In the genomic region with DNA sequence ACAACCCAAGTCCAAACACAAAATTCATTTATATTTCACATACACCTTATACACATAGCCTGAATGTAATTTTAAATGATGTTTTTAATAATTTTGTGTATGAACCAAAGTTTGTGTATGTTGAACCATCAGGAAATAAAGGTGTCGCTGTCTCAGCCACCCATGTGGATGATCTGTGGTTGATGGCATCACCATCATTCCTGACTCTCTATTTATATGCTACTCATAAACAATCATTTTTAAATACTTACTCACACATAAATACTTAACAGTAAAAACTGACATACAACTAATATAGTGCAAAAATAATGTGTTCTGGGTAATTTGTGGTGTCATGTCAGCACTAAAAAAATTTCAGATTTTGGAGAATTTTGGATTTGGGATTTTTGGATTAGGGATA, we compare ENCODE assay signal across 17 cellular contexts.
"Had no signal": no experiment of that assay in that cellular context is flagged by ENCODE, and none has a peak within 500 bp of the region (broad histone marks: within the 10 kb centered on the region; RNA-seq: fewer than 3 reads in every experiment).

No MANE protein-coding gene starts in this region.

- H3K4me3 ChIP-seq: body of pancreas, coronary artery, gastroesophageal sphincter, heart right ventricle, left lung, right atrium auricular region, transverse colon had no signal

- H3K27ac Mint-ChIP-seq: activated CD4-positive, alpha-beta T cell treated with anti-CD3 and anti-CD28 coated beads, Interleukin-2, amount 10 ng/mL, durations not matched to agents 7 days and 5 days; activated naive CD8-positive, alpha-beta T cell; memory B cell; natural killer cell had no signal

- H3K4me3 Mint-ChIP-seq: activated CD4-positive, alpha-beta T cell treated with anti-CD3 and anti-CD28 coated beads, Interleukin-2, amount 10 ng/mL, durations not matched to agents 7 days and 5 days; activated naive CD8-positive, alpha-beta T cell; memory B cell; natural killer cell had no signal

- DNase-seq: activated CD4-positive, alpha-beta T cell treated with anti-CD3 and anti-CD28 coated beads, Interleukin-2, amount 10 ng/mL, durations not matched to agents 7 days and 5 days; activated CD8-positive, alpha-beta memory T cell treated with anti-CD3 and anti-CD28 coated beads for 24 hours; activated gamma-delta T cell treated with Interleukin-2 at 50 U/mL for 16 hours; amygdala; body of pancreas; central memory CD4-positive, alpha-beta T cell; heart right ventricle; left lung; natural killer cell; small intestine; stimulated activated naive CD8-positive, alpha-beta T cell treated with anti-CD3 and anti-CD28 coated beads, Interleukin-15, Interleukin-2, amounts not matched to agents 100 U/mL and 50 U/mL, for 24 hours; transverse colon had no signal

- H3K27me3 Mint-ChIP-seq: activated CD4-positive, alpha-beta T cell treated with anti-CD3 and anti-CD28 coated beads, Interleukin-2, amount 10 ng/mL, durations not matched to agents 7 days and 5 days; activated naive CD8-positive, alpha-beta T cell; memory B cell had no signal
